ENCODE assay signal across 9 cellular contexts in the genomic region with DNA sequence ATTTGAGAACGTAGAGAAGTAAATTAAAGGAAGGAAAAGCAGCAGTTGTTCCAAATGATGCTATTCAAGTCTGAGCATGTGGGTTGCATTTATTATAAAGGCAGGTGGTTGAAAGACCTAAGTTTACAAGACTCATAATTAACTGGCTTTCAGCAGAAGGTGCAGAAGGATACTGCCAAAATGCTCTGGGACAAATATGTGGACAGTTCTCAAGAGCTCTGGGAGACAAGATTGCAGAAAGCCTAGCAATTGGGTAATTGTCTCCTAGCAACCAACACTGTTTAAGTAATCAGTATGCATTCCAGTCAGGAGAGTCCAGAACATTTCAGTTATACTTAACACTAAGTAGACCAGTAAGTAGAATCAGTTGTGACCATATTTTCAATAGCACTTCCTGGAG.
DNase-seq lines count a peak whose midpoint lies in the region; ATAC-seq and TF ChIP-seq lines count a peak whose summit lies in the region.
"Had no signal": no experiment of that assay in that cellular context is flagged by ENCODE, and none has a peak within 500 bp of the region (broad histone marks: within the 10 kb centered on the region; RNA-seq: fewer than 3 reads in every experiment).

No MANE protein-coding gene starts in this region.

- no peak overlapping the region for H3K4me3 ChIP-seq in muscle layer of duodenum (ENCODE audit: low read depth in 1 of 2, low read length in 2 of 2)

- H3K27me3 ChIP-seq in muscle layer of duodenum (ENCODE audit: low read depth, low read length): no peaks in the 10 kb centered on the region

- H3K27ac ChIP-seq in muscle layer of duodenum (ENCODE audit: low read length): peak overlapping the region; percentile 81

- H3K36me3 ChIP-seq in muscle layer of duodenum (ENCODE audit: control insufficient read depth in 1 of 2, insufficient read depth in 2 of 2, low read length in 2 of 2): peaks cover 5 to 7% of the 10 kb centered on the region in 2 donors

- ATAC-seq in esophagus mucosa: peak; percentile 48
- no peak for ATAC-seq in activated CD4-positive, CD25-positive, alpha-beta regulatory T cell treated with anti-CD3 and anti-CD28 coated beads, Interleukin-2, amount 50 U/mL, for 24 hours

- TF ChIP-seq POLR2A in erythroblast (IDR thresholded peaks at IDR 0.05; ENCODE audit: low read length): no peak

- H3K9me3 ChIP-seq in muscle layer of duodenum (ENCODE audit: control insufficient read depth in 1 of 2, low read length in 2 of 2): no peaks in the 10 kb centered on the region

- DNase-seq in AG08396 (ENCODE audit: low spot score): peak; percentile 75
- DNase-seq in NCI-H2171 (lab: John Stamatoyannopoulos, UW): peak; percentile 30
- no peak for DNase-seq in stimulated activated CD4-positive, alpha-beta T cell treated with anti-CD3 and anti-CD28 coated beads, Interleukin-2, amount 100 ng/mL, for 24 hours
- no peak for DNase-seq in erythroblast (lab: John Stamatoyannopoulos, UW)
- no peak for DNase-seq in NCI-H526 treated with DMSO at 0.1 percent for 48 hours (lab: John Stamatoyannopoulos, UW)
- DNase-seq: DMS153 had no signal

- H3K4me1 ChIP-seq in muscle layer of duodenum (ENCODE audit: control insufficient read depth in 1 of 2, insufficient read depth in 2 of 2, low read length in 2 of 2): peaks cover 14 to 49% of the 10 kb centered on the region in 2 donors

Comparison
In these comparisons a context has a peak if more than half of its experiments do, and no peak if none do; other contexts are left out.
1. DNase-seq: peak in AG08396 (single experiment) and NCI-H2171 (single experiment); none in stimulated activated CD4-positive, alpha-beta T cell treated with anti-CD3 and anti-CD28 coated beads, Interleukin-2, amount 100 ng/mL, for 24 hours (0 of 2), erythroblast (0 of 2) and NCI-H526 treated with DMSO at 0.1 percent for 48 hours (single experiment).